10 cellular contexts compared by ENCODE assay signal in genomic region chr22:21032037-21032842, GRCh38. TPM values are rescaled to one million over a fixed set of nuclear protein-coding genes. Genes with fewer than 3 reads are reported as not detected.
DNase-seq lines count a peak whose midpoint lies in the region; ATAC-seq, FAIRE-seq and TF ChIP-seq lines count a peak whose summit lies in the region.
"Had no signal": no experiment of that assay in that cellular context is flagged by ENCODE, and none has a peak within 500 bp of the region (broad histone marks: within the 10 kb centered on the region; RNA-seq: fewer than 3 reads in every experiment).

Gene SLC7A4, minus strand, starts transcription at chr22:21032561. Its CDS starts 749 bp downstream, at chr22:21031812.

- peak within 1 kb of the TSS in 1 of 2 donors; percentile 26 for H3K4me3 ChIP-seq in small intestine (ENCODE audit: low read depth in 1 of 2, low read length in 2 of 2)

- DNase-seq in G401 (ENCODE audit: low spot score) (peak; percentile 53), left ventricle myocardium superior (peak; percentile 42), retina (peak; percentile 60), small intestine (no peak), D721Med (ENCODE audit: insufficient read length, low spot score) (no peak)
- DNase-seq in activated naive CD8-positive, alpha-beta T cell treated with anti-CD3 and anti-CD28 coated beads for 36 hours: peak; percentile 25
- DNase-seq: activated CD4-positive, alpha-beta T cell treated with anti-CD3 and anti-CD28 coated beads for 4 hours; NCI-H510A treated with DMSO at 0.1 percent for 48 hours had no signal

- H3K36me3 ChIP-seq in small intestine (ENCODE audit: control insufficient read depth in 2 of 2, insufficient read depth in 2 of 2, low read length in 2 of 2): no peaks in the 10 kb centered on the region

- no peaks in the 10 kb centered on the region for H3K27me3 ChIP-seq in small intestine (ENCODE audit: control insufficient read depth in 2 of 2, insufficient read depth in 2 of 2, low read length in 2 of 2)

- H3K27ac ChIP-seq in small intestine (ENCODE audit: low read depth in 1 of 2, low read length in 1 of 2): no peak within 1 kb of the TSS

- no peak for TF ChIP-seq CTCF in D721Med (IDR thresholded peaks at IDR 0.05; ENCODE audit: insufficient read depth, missing control alignments)

- in situ Hi-C loops in G401 (cut with HindIII; ENCODE audit: low sequenced_read_pairs): no loop called here

- no peaks in the 10 kb centered on the region for H3K9me3 ChIP-seq in small intestine (ENCODE audit: control insufficient read depth, low read depth)

- intact Hi-C loops in left ventricle myocardium superior (cut with micrococcal nuclease): no loop called here

- no peaks in the 10 kb centered on the region for H3K36me3 Mint-ChIP-seq in activated naive CD8-positive, alpha-beta T cell treated with anti-CD3 and anti-CD28 coated beads for 36 hours

- H3K27ac Mint-ChIP-seq in activated naive CD8-positive, alpha-beta T cell treated with anti-CD3 and anti-CD28 coated beads for 36 hours: no peak within 1 kb of the TSS

- WGBS in small intestine, 3 donors: 4 to 5% (median 5%) methylated on average over 31 to 58 of the region's 58 CpGs

- H3K27me3 Mint-ChIP-seq in activated naive CD8-positive, alpha-beta T cell treated with anti-CD3 and anti-CD28 coated beads for 36 hours: peaks cover 4% of the 10 kb centered on the region

- peaks cover 8% of the 10 kb centered on the region for H3K4me1 Mint-ChIP-seq in activated naive CD8-positive, alpha-beta T cell treated with anti-CD3 and anti-CD28 coated beads for 36 hours

- H3K4me3 Mint-ChIP-seq in activated naive CD8-positive, alpha-beta T cell treated with anti-CD3 and anti-CD28 coated beads for 36 hours: peak within 1 kb of the TSS; percentile 47

- FAIRE-seq in small intestine (lab: Jason Lieb, UNC) (no peak), D721Med (lab: Jason Lieb, UNC) (no peak)

- H3K9me3 Mint-ChIP-seq in activated naive CD8-positive, alpha-beta T cell treated with anti-CD3 and anti-CD28 coated beads for 36 hours: no peaks in the 10 kb centered on the region

- H3K4me1 ChIP-seq in small intestine (ENCODE audit: control insufficient read depth in 2 of 2, insufficient read depth in 1 of 2, low read depth in 1 of 2, low read length in 1 of 2): no peaks in the 10 kb centered on the region

- peak; percentile 64 for ATAC-seq in left ventricle myocardium superior
- ATAC-seq in GM18511 (IDR thresholded peaks at IDR 0.05; ENCODE audit: unreplicated experiment): no peak
- ATAC-seq in GM18519 (IDR thresholded peaks at IDR 0.05; ENCODE audit: low FRiP score, unreplicated experiment): no peak

RNA-seq across cellular contexts. Expression of gene SLC7A4, which starts in this region (rescaled TPM):
- not detected in 2 replicates for total RNA-seq in G401 (2014; rRNA removed; shearing (Covaris generic))
- total RNA-seq in activated naive CD8-positive, alpha-beta T cell treated with anti-CD3 and anti-CD28 coated beads for 36 hours: under 1 TPM; 0.41 to 0.44 TPM
- total RNA-seq in left ventricle myocardium superior: 0.30 TPM
- 1 to 10 TPM in 1 of 3 donors, under 1 TPM in 1, not detected in 1; 0.27 to 2.3 TPM for polyA plus RNA-seq in small intestine

Comparison
In these comparisons a context has a peak if more than half of its experiments do, and no peak if none do; other contexts are left out.
1. Peak in DNase-seq in G401; RNA of the gene not detected or under 1 TPM.
2. Peak in DNase-seq in activated naive CD8-positive, alpha-beta T cell treated with anti-CD3 and anti-CD28 coated beads for 36 hours; RNA of the gene not detected or under 1 TPM.
3. Peak in DNase-seq and ATAC-seq in left ventricle myocardium superior; RNA of the gene not detected or under 1 TPM.